ENCODE assay signal across 8 cellular contexts in genomic region chr19:18832331-18833140, GRCh38. TPM values are rescaled to one million over a fixed set of nuclear protein-coding genes. Genes with fewer than 3 reads are reported as not detected.
A peak's percentile ranks its signal among the peaks of the same experiment; 100 is the strongest.
DNase-seq lines count a peak whose midpoint lies in the region; ATAC-seq and TF ChIP-seq lines count a peak whose summit lies in the region.

No MANE protein-coding gene starts in this region.

- intact Hi-C loops in A673 (cut with micrococcal nuclease; ENCODE audit: unreplicated experiment) (no loop called here), thyroid gland (cut with DNase I) (loop anchor here (5.0 kb wide), 1 partner anchor 150 kb away; the partner anchor contains the start of gene CRTC1)

- H3K27ac ChIP-seq in A673 (ENCODE audit: low read depth, low read length, poor library complexity, severe bottlenecking), result peak overlapping the region; percentile 93
- peak overlapping the region; percentile 79 for H3K27ac ChIP-seq in RWPE1
- peak overlapping the region; percentile 46 to 90 for H3K27ac ChIP-seq in coronary artery
- H3K27ac ChIP-seq in lung (ENCODE audit: low read depth in 1 of 2, low read length in 1 of 2), result peak overlapping the region; percentile 95 to 96
- H3K27ac ChIP-seq in thyroid gland, result peak overlapping the region; percentile 3 to 88 (median 85)

- H3K4me1 ChIP-seq in A673 (ENCODE audit: insufficient read depth, low read length, poor library complexity, severe bottlenecking), result peaks cover 12% of the 10 kb centered on the region
- H3K4me1 ChIP-seq in lung (ENCODE audit: control insufficient read depth in 2 of 2, insufficient read depth in 2 of 2, low read length in 2 of 2), result peaks cover 12 to 14% of the 10 kb centered on the region in 2 donors
- H3K4me1 ChIP-seq in thyroid gland, result peaks cover 23 to 32% of the 10 kb centered on the region in 2 donors

- H3K4me3 ChIP-seq in A673 (ENCODE audit: low read depth, low read length, poor library complexity, severe bottlenecking) (peak overlapping the region; percentile 79), coronary artery (peak overlapping the region; percentile 93), lung (peak overlapping the region; percentile 92), thyroid gland (replicated peaks in 1 of 3) (peak overlapping the region; percentile 32 to 94 (median 59))

- TF ChIP-seq CTCF in A673 (conservative IDR thresholded peaks at IDR 0.05; ENCODE audit: low read depth, low read length) (no peak), RWPE1 (conservative IDR thresholded peaks at IDR 0.05; ENCODE audit: low read depth) (no peak; the same call in 1 of the 2 replicates), coronary artery (IDR thresholded peaks at IDR 0.05) (no peak), lung (IDR thresholded peaks at IDR 0.05; ENCODE audit: control extremely low read depth, extremely low read depth) (no peak), thyroid gland (IDR thresholded peaks at IDR 0.05) (no peak)

- ATAC-seq in GM18505 (IDR thresholded peaks at IDR 0.05; ENCODE audit: unreplicated experiment) (peak; percentile 19), HG02973 (IDR thresholded peaks at IDR 0.05; ENCODE audit: unreplicated experiment) (peak; percentile 31), lung (ENCODE audit: insufficient read depth, low FRiP score) (no peak)

- 0 to 1% methylated on average over 67 of the region's 67 CpGs for WGBS in lung, 2 donors
- WGBS in thyroid gland, 2 donors, result 1 to 2% methylated on average over 12 to 24 of the region's 67 CpGs

- no peak for DNase-seq in A673 (ENCODE audit: low spot score)
- DNase-seq in RWPE1 (ENCODE audit: low spot score), result peak; percentile 45
- no peak for DNase-seq in coronary artery (ENCODE audit: low spot score)
- DNase-seq in lung (ENCODE audit: low spot score), result no peak
- DNase-seq in thyroid gland, result peak; percentile 35 to 49
- DNase-seq in NCI-H2107 treated with DMSO at 0.1 percent for 48 hours (lab: John Stamatoyannopoulos, UW; ENCODE audit: unreplicated experiment), result no peak

- TF ChIP-seq POLR2A in GM18505 (IDR thresholded peaks at IDR 0.05; ENCODE audit: borderline replicate concordance, extremely low read depth, insufficient read depth, insufficient read length) (no peak), thyroid gland (IDR thresholded peaks at IDR 0.05) (no peak)

- H3K9me3 ChIP-seq in A673 (ENCODE audit: low read depth, low read length, poor library complexity, severe bottlenecking) (peaks cover under 1% of the 10 kb centered on the region), lung (ENCODE audit: control insufficient read depth in 2 of 2, insufficient read depth in 1 of 2, low read length in 1 of 2) (no peaks in the 10 kb centered on the region), thyroid gland (no peaks in the 10 kb centered on the region)

- H3K27me3 ChIP-seq in A673 (replicated peaks; ENCODE audit: insufficient read depth, low read depth, low read length, poor library complexity), result no peaks in the 10 kb centered on the region
- no peaks in the 10 kb centered on the region for H3K27me3 ChIP-seq in lung (ENCODE audit: control insufficient read depth, insufficient read depth)
- no peaks in the 10 kb centered on the region for H3K27me3 ChIP-seq in thyroid gland

- POLR2A ChIA-PET in A673 (lab: Charles Lee; ENCODE audit: low non-redundant PET), result no interaction called here
- POLR2A ChIA-PET in RWPE1 (lab: Yijun Ruan, JAX; ENCODE audit: low non-redundant PET), result interaction anchor here (0.5 to 1.1 kb wide), 3 partner anchors 15 to 332 kb away, joined by 4 to 6 read pairs (median 4); no protein-coding TSS in a partner anchor

- no TSS peak for BruUV-seq in A673 (replicated peaks; lab: Mats Ljungman, UMichigan)

- H3K36me3 ChIP-seq in A673 (ENCODE audit: insufficient read depth, low read length, poor library complexity, severe bottlenecking) (peaks cover 16% of the 10 kb centered on the region), lung (ENCODE audit: control insufficient read depth in 2 of 2, insufficient read depth in 2 of 2, low read length in 2 of 2) (peaks cover 0 to 4% of the 10 kb centered on the region in 2 donors), thyroid gland (no peaks in the 10 kb centered on the region)

- CTCF ChIA-PET in A673 (lab: Charles Lee), result interaction anchor here (0.6 to 1.6 kb wide), 4 partner anchors 15 to 155 kb away, joined by 3 to 5 read pairs (median 4); no protein-coding TSS in a partner anchor
- CTCF ChIA-PET in RWPE1 (lab: Yijun Ruan, JAX), result interaction anchor here (0.5 to 1.2 kb wide), 6 partner anchors 10 to 239 kb away, joined by 3 to 5 read pairs (median 3); no protein-coding TSS in a partner anchor

RNA-seq across cellular contexts. Expression of gene UPF1, which starts 0.8 kb away (rescaled TPM):
- total RNA-seq in A673 (2021) (78.9 and 83.8 TPM in 2 replicates), lung (10 to 100 TPM; 78.8 to 89.2 TPM), thyroid gland (100 to 1,000 TPM in 1 of 4 donors, 10 to 100 TPM in 3; 56.7 to 122 (median 79.6) TPM)
- 10 to 100 TPM; 48.3 to 50.1 TPM for polyA plus RNA-seq in lung

RNA-seq across cellular contexts. Expression of gene COMP, which starts 41.4 kb away (rescaled TPM):
- total RNA-seq in A673 (2021), result not detected in 2 replicates
- 1 to 10 TPM in 1 of 2 donors, not detected in 1; 3.5 TPM for total RNA-seq in lung
- 1 to 10 TPM; 1.7 to 2.4 TPM for polyA plus RNA-seq in lung
- 10 to 100 TPM in 1 of 4 donors, 1 to 10 TPM in 1, under 1 TPM in 2; 0.33 to 33.3 (median 1.9) TPM for total RNA-seq in thyroid gland

Comparison
In these comparisons a context has a peak if more than half of its experiments do, and no peak if none do; other contexts are left out.
1. DNase-seq: peak in RWPE1 (single experiment) and thyroid gland (2 of 2); none in A673 (single experiment), coronary artery (single experiment), lung (single experiment) and NCI-H2107 treated with DMSO at 0.1 percent for 48 hours (single experiment).
2. Peak in every context shown above with its lines, with median percentiles within 50 percentile points of each other: H3K27ac ChIP-seq and H3K4me3 ChIP-seq.